Comparison of ENCODE assay signal across 8 cellular contexts in the genomic region with DNA sequence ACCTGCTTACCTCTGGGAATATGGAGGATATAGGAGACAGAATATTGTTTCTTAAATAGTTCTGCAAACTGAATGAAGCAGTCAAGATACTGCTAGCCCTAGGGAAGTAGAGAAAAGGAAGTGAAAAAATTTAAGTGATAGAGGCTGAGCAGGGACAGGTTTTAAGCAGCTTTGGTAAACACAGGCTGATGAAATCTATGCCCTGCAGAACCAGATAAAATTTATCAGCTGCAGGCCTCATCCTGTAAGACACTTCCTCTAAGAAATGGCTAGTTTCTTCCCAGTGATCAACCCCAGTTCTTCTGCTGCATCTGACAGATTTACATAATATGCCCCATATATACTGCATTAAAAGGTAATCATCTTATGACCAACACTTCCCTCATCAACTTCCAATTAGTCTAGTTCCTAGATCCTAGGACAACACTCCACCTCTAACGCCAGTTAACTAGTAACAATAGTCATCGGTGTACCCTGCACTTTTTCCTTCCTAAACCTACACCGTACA. TPM values are rescaled to one million over a fixed set of nuclear protein-coding genes. Genes with fewer than 3 reads are reported as not detected.
A peak's percentile ranks its signal among the peaks of the same experiment; 100 is the strongest.
DNase-seq lines count a peak whose midpoint lies in the region; ATAC-seq and TF ChIP-seq lines count a peak whose summit lies in the region.

No MANE protein-coding gene starts in this region.

- no peak for TF ChIP-seq CTCF in activated CD8-positive, alpha-beta T cell treated with anti-CD3 and anti-CD28 coated beads for 36 hours (IDR thresholded peaks at IDR 0.05)
- TF ChIP-seq CTCF in thyroid gland (IDR thresholded peaks at IDR 0.05): no peak

- no peaks in the 10 kb centered on the region for H3K9me3 Mint-ChIP-seq in activated CD8-positive, alpha-beta memory T cell treated with anti-CD3 and anti-CD28 coated beads, Interleukin-2, amount 10 ng/mL, durations not matched to agents 7 days and 5 days (ENCODE audit: low read depth)
- no peaks in the 10 kb centered on the region for H3K9me3 Mint-ChIP-seq in activated CD8-positive, alpha-beta T cell treated with anti-CD3 and anti-CD28 coated beads for 36 hours

- H3K36me3 ChIP-seq in thyroid gland: peaks cover 12 to 13% of the 10 kb centered on the region in 2 donors

- no peaks in the 10 kb centered on the region for H3K9me3 ChIP-seq in thyroid gland

- H3K4me1 Mint-ChIP-seq in activated CD8-positive, alpha-beta memory T cell treated with anti-CD3 and anti-CD28 coated beads, Interleukin-2, amount 10 ng/mL, durations not matched to agents 7 days and 5 days: peaks cover 58% of the 10 kb centered on the region
- H3K4me1 Mint-ChIP-seq in activated CD8-positive, alpha-beta T cell treated with anti-CD3 and anti-CD28 coated beads for 36 hours (ENCODE audit: low read depth): peaks cover 44% of the 10 kb centered on the region

- no peak for DNase-seq in activated CD8-positive, alpha-beta memory T cell treated with anti-CD3 and anti-CD28 coated beads, Interleukin-2, amount 10 ng/mL, durations not matched to agents 7 days and 5 days
- DNase-seq in activated CD8-positive, alpha-beta memory T cell treated with anti-CD3 and anti-CD28 coated beads for 24 hours: no peak
- DNase-seq in activated CD8-positive, alpha-beta T cell treated with anti-CD3 and anti-CD28 coated beads for 36 hours: no peak
- DNase-seq in thyroid gland: no peak
- DNase-seq in NCI-H2227 (lab: John Stamatoyannopoulos, UW; ENCODE audit: unreplicated experiment): no peak
- no peak for DNase-seq in SHP77 treated with DMSO at 0.1 percent for 48 hours (lab: John Stamatoyannopoulos, UW)

- no peaks in the 10 kb centered on the region for H3K27me3 Mint-ChIP-seq in activated CD8-positive, alpha-beta memory T cell treated with anti-CD3 and anti-CD28 coated beads, Interleukin-2, amount 10 ng/mL, durations not matched to agents 7 days and 5 days
- H3K27me3 Mint-ChIP-seq in activated CD8-positive, alpha-beta T cell treated with anti-CD3 and anti-CD28 coated beads for 36 hours: no peaks in the 10 kb centered on the region

- 61 to 67% methylated on average over 3 of the region's 3 CpGs for whole genome bisulfite sequencing in thyroid gland, 2 donors

- no peak overlapping the region for H3K4me3 ChIP-seq in thyroid gland (replicated peaks in 1 of 3)

- peak overlapping the region; percentile 98 for H3K4me3 Mint-ChIP-seq in activated CD8-positive, alpha-beta memory T cell treated with anti-CD3 and anti-CD28 coated beads, Interleukin-2, amount 10 ng/mL, durations not matched to agents 7 days and 5 days
- peak overlapping the region; percentile 84 for H3K4me3 Mint-ChIP-seq in activated CD8-positive, alpha-beta T cell treated with anti-CD3 and anti-CD28 coated beads for 36 hours

- no peak for TF ChIP-seq POLR2A in thyroid gland (IDR thresholded peaks at IDR 0.05)

- peaks cover 25% of the 10 kb centered on the region for H3K36me3 Mint-ChIP-seq in activated CD8-positive, alpha-beta memory T cell treated with anti-CD3 and anti-CD28 coated beads, Interleukin-2, amount 10 ng/mL, durations not matched to agents 7 days and 5 days
- H3K36me3 Mint-ChIP-seq in activated CD8-positive, alpha-beta T cell treated with anti-CD3 and anti-CD28 coated beads for 36 hours (ENCODE audit: low read depth): peaks cover 24% of the 10 kb centered on the region

- CTCF ChIA-PET in activated CD8-positive, alpha-beta memory T cell treated with anti-CD3 and anti-CD28 coated beads, Interleukin-2, amount 10 ng/mL, durations not matched to agents 7 days and 5 days (lab: Charles Lee): interaction anchor here (0.6 to 8.8 kb wide), 15 partner anchors 9 to 397 kb away, joined by 3 to 151 read pairs (median 9); a partner anchor contains a TSS
- CTCF ChIA-PET in activated CD8-positive, alpha-beta T cell treated with anti-CD3 and anti-CD28 coated beads for 36 hours (lab: Charles Lee): interaction anchor here (1.0 to 9.5 kb wide), 18 partner anchors 8 to 233 kb away, joined by 3 to 110 read pairs (median 6); a partner anchor contains a TSS

- ATAC-seq in activated CD8-positive, alpha-beta memory T cell treated with anti-CD3 and anti-CD28 coated beads, Interleukin-2, amount 10 ng/mL, durations not matched to agents 7 days and 5 days: no peak
- no peak for ATAC-seq in activated CD8-positive, alpha-beta T cell treated with anti-CD3 and anti-CD28 coated beads for 36 hours
- ATAC-seq in GM18867 (IDR thresholded peaks at IDR 0.05; ENCODE audit: unreplicated experiment): no peak

- H3K27ac ChIP-seq in layer of hippocampus (ENCODE audit: low read depth, low read length): peak overlapping the region; percentile 72
- H3K27ac ChIP-seq in thyroid gland: peak overlapping the region; percentile 55 to 84 (median 70)

- H3K4me1 ChIP-seq in thyroid gland: peaks cover 39 to 46% of the 10 kb centered on the region in 2 donors

- intact Hi-C loops in activated CD8-positive, alpha-beta T cell treated with anti-CD3 and anti-CD28 coated beads for 36 hours (cut with micrococcal nuclease): loop anchor here (10.0 kb wide), 1 partner anchor 128 kb away; a partner anchor contains a TSS
- intact Hi-C loops in thyroid gland (cut with DNase I): loop anchor here (10.0 kb wide), 2 partner anchors 98 to 338 kb away; a partner anchor contains a TSS

- POLR2A ChIA-PET in activated CD8-positive, alpha-beta T cell treated with anti-CD3 and anti-CD28 coated beads for 36 hours (lab: Charles Lee): interaction anchor here (0.8 to 5.7 kb wide), 6 partner anchors 9 to 62 kb away, joined by 3 to 75 read pairs (median 9); a partner anchor contains a TSS

- H3K27me3 ChIP-seq in layer of hippocampus (ENCODE audit: control insufficient read depth, insufficient read depth, low read length) (no peaks in the 10 kb centered on the region), thyroid gland (no peaks in the 10 kb centered on the region)

- peak overlapping the region; percentile 93 for H3K27ac Mint-ChIP-seq in activated CD8-positive, alpha-beta memory T cell treated with anti-CD3 and anti-CD28 coated beads, Interleukin-2, amount 10 ng/mL, durations not matched to agents 7 days and 5 days
- peak overlapping the region; percentile 93 for H3K27ac Mint-ChIP-seq in activated CD8-positive, alpha-beta T cell treated with anti-CD3 and anti-CD28 coated beads for 36 hours

RNA-seq across cellular contexts. Expression of a gene that starts 1.3 kb away (rescaled TPM):
- 100 to 1,000 TPM; 225 to 241 TPM for total RNA-seq in activated CD8-positive, alpha-beta memory T cell treated with anti-CD3 and anti-CD28 coated beads, Interleukin-2, amount 10 ng/mL, durations not matched to agents 7 days and 5 days
- total RNA-seq in activated CD8-positive, alpha-beta T cell treated with anti-CD3 and anti-CD28 coated beads for 36 hours: 100 to 1,000 TPM; 154 to 160 TPM
- total RNA-seq in thyroid gland: 10 to 100 TPM; 60.6 to 84.7 (median 68.7) TPM

RNA-seq across cellular contexts. Expression of a gene that starts 8.7 kb away (rescaled TPM):
- total RNA-seq in activated CD8-positive, alpha-beta memory T cell treated with anti-CD3 and anti-CD28 coated beads, Interleukin-2, amount 10 ng/mL, durations not matched to agents 7 days and 5 days: 10 to 100 TPM; 10.3 to 11.7 TPM
- 1 to 10 TPM; 6.8 to 7.2 TPM for total RNA-seq in activated CD8-positive, alpha-beta T cell treated with anti-CD3 and anti-CD28 coated beads for 36 hours
- 1 to 10 TPM; 4.7 to 7.7 (median 5.6) TPM for total RNA-seq in thyroid gland

RNA-seq across cellular contexts. Expression of a gene that starts 10.4 kb away (rescaled TPM):
- 1,000 to 10,000 TPM; 3,748 to 4,271 TPM for total RNA-seq in activated CD8-positive, alpha-beta memory T cell treated with anti-CD3 and anti-CD28 coated beads, Interleukin-2, amount 10 ng/mL, durations not matched to agents 7 days and 5 days
- 1,000 to 10,000 TPM; 5,401 to 5,452 TPM for total RNA-seq in activated CD8-positive, alpha-beta T cell treated with anti-CD3 and anti-CD28 coated beads for 36 hours
- 1,000 to 10,000 TPM; 1,344 to 2,817 (median 2,330) TPM for total RNA-seq in thyroid gland

RNA-seq across cellular contexts. Expression of a gene that starts 22.4 kb away (rescaled TPM):
- 100 to 1,000 TPM; 293 to 364 TPM for total RNA-seq in activated CD8-positive, alpha-beta memory T cell treated with anti-CD3 and anti-CD28 coated beads, Interleukin-2, amount 10 ng/mL, durations not matched to agents 7 days and 5 days
- total RNA-seq in activated CD8-positive, alpha-beta T cell treated with anti-CD3 and anti-CD28 coated beads for 36 hours: 100 to 1,000 TPM; 447 to 455 TPM
- 100 to 1,000 TPM in 3 of 4 donors, 10 to 100 TPM in 1; 94.0 to 142 (median 122) TPM for total RNA-seq in thyroid gland

RNA-seq across cellular contexts. Expression of a gene that starts 25.6 kb away (rescaled TPM):
- 10 to 100 TPM; 67.6 to 85.2 TPM for total RNA-seq in activated CD8-positive, alpha-beta memory T cell treated with anti-CD3 and anti-CD28 coated beads, Interleukin-2, amount 10 ng/mL, durations not matched to agents 7 days and 5 days
- 10 to 100 TPM; 60.3 to 66.9 TPM for total RNA-seq in activated CD8-positive, alpha-beta T cell treated with anti-CD3 and anti-CD28 coated beads for 36 hours
- 100 to 1,000 TPM in 1 of 4 donors, 10 to 100 TPM in 3; 33.4 to 115 (median 48.1) TPM for total RNA-seq in thyroid gland
